In genomic region chr20:49586967-49587587, GRCh38 we compare ENCODE assay signal across 2 cellular contexts.
TF ChIP-seq lines count a peak whose summit lies in the region.

No MANE protein-coding gene starts in this region.

TF ChIP-seq in IMR-90, 13 proteins besides CTCF, POLR2A, EP300 and RAD21:
- TF ChIP-seq CHD1 (IDR thresholded peaks at IDR 0.05; ENCODE audit: low read depth, low read length) (no peak), CEBPB (IDR thresholded peaks at IDR 0.05; ENCODE audit: low read depth, low read length) (peak; percentile 24; the same call in 1 of the 2 replicates), BHLHE40 (IDR thresholded peaks at IDR 0.05; ENCODE audit: low read depth, low read length) (peak; percentile 50; the same call in 1 of the 2 replicates)

TF ChIP-seq in GM12891, 5 proteins besides CTCF, POLR2A, EP300 and RAD21 (continued from another document):
- no peak for TF ChIP-seq TAF1 (IDR thresholded peaks at IDR 0.05; ENCODE audit: low read depth, low read length)
- no peak for TF ChIP-seq POLR2AphosphoS5 (IDR thresholded peaks at IDR 0.05; ENCODE audit: low read depth, low read length)
- TF ChIP-seq PAX5 (IDR thresholded peaks at IDR 0.05; ENCODE audit: insufficient read depth, low read length, severe bottlenecking): no peak
- TF ChIP-seq POU2F2 (IDR thresholded peaks at IDR 0.05; ENCODE audit: low read depth, low read length): no peak
